Comparison of ENCODE assay signal across 18 cellular contexts in genomic region chr7:159142204-159142603, GRCh38. TPM values are rescaled to one million over a fixed set of nuclear protein-coding genes. Genes with fewer than 3 reads are reported as not detected.
"Had no signal": no experiment of that assay in that cellular context is flagged by ENCODE, and none has a peak within 500 bp of the region (broad histone marks: within the 10 kb centered on the region; RNA-seq: fewer than 3 reads in every experiment).

No MANE protein-coding gene starts in this region.

- H3K9ac ChIP-seq: parathyroid adenoma had no signal

- H3K4me3 ChIP-seq: breast epithelium, mucosa of descending colon, transverse colon, uterus had no signal

- H3K27ac Mint-ChIP-seq: activated naive CD4-positive, alpha-beta T cell treated with anti-CD3 and anti-CD28 coated beads, Interleukin-2, amount 50 U/mL, for 24 hours; dendritic cell treated with granulocyte-macrophage colony-stimulating factor and Interleukin-4, amounts not matched to agents 40 ng/mL and 50 ng/mL, for 4 days; memory B cell; naive B cell; stimulated activated naive CD8-positive, alpha-beta T cell treated with anti-CD3 and anti-CD28 coated beads, Interleukin-15, Interleukin-2, amounts not matched to agents 100 ng/mL and 50 ng/mL, for 24 hours; T-helper 17 cell had no signal

- H3K36me3 ChIP-seq: breast epithelium, neutrophil, transverse colon, uterus had no signal

- ATAC-seq: mucosa of descending colon, T-helper 17 cell had no signal

- H3K79me2 ChIP-seq: parathyroid adenoma had no signal

- H3K4me1 Mint-ChIP-seq: activated naive CD4-positive, alpha-beta T cell treated with anti-CD3 and anti-CD28 coated beads, Interleukin-2, amount 50 U/mL, for 24 hours; memory B cell had no signal

- H3K4me1 ChIP-seq: breast epithelium had no signal

- DNase-seq: activated CD4-positive, alpha-beta T cell treated with anti-CD3 and anti-CD28 coated beads for 1 hour; activated effector memory CD4-positive, alpha-beta T cell treated with anti-CD3 and anti-CD28 coated beads, Interleukin-2, amount 50 U/mL, for 16 hours; effector CD8-positive, alpha-beta T cell; mucosa of descending colon; naive B cell; T-helper 17 cell; transverse colon; uterus had no signal

- H2AFZ ChIP-seq: parathyroid adenoma had no signal

- H3K9me3 ChIP-seq: ascending aorta, breast epithelium, esophagus muscularis mucosa, mucosa of descending colon, neutrophil, transverse colon, uterus had no signal

- H3K27me3 ChIP-seq: ascending aorta, uterus had no signal

- H3K9me3 Mint-ChIP-seq: activated naive CD4-positive, alpha-beta T cell treated with anti-CD3 and anti-CD28 coated beads, Interleukin-2, amount 50 U/mL, for 24 hours; dendritic cell treated with granulocyte-macrophage colony-stimulating factor and Interleukin-4, amounts not matched to agents 40 ng/mL and 50 ng/mL, for 4 days; memory B cell; stimulated activated naive CD8-positive, alpha-beta T cell treated with anti-CD3 and anti-CD28 coated beads, Interleukin-15, Interleukin-2, amounts not matched to agents 100 ng/mL and 50 ng/mL, for 24 hours had no signal

- H3K27ac ChIP-seq: ascending aorta, breast epithelium, neutrophil, parathyroid adenoma, uterus had no signal

- H3K36me3 Mint-ChIP-seq: activated naive CD4-positive, alpha-beta T cell treated with anti-CD3 and anti-CD28 coated beads, Interleukin-2, amount 50 U/mL, for 24 hours; memory B cell; naive B cell had no signal

- H3K4me3 Mint-ChIP-seq: dendritic cell treated with granulocyte-macrophage colony-stimulating factor and Interleukin-4, amounts not matched to agents 40 ng/mL and 50 ng/mL, for 4 days; memory B cell; stimulated activated naive CD8-positive, alpha-beta T cell treated with anti-CD3 and anti-CD28 coated beads, Interleukin-15, Interleukin-2, amounts not matched to agents 100 ng/mL and 50 ng/mL, for 24 hours had no signal

RNA-seq across cellular contexts. Expression of gene VIPR2, which starts 2.5 kb away (rescaled TPM):
- total RNA-seq: endothelial cell of umbilical vein, T-helper 17 cell had no signal
